11 cellular contexts compared by ENCODE assay signal in the genomic region with DNA sequence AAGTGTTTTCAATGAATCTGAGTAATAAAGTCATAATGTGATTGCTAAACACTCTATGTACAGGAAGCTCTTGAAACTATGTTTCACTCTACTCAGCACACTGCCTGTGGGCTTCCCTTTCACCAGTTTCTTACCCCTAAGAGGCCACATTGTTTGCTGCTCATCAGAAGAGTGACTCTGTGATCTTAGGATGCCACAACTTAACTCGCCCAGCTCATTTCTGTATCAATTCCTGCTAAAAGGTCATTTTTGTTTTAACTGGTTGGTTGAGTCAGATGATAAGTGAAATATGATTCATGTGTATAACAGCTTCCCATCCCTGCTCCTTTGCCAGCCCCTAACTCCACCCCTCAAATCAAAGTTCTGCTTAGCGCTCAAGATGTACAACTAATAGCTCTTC. TPM values are rescaled to one million over a fixed set of nuclear protein-coding genes. Genes with fewer than 3 reads are reported as not detected.
DNase-seq lines count a peak whose midpoint lies in the region; ATAC-seq, FAIRE-seq and TF ChIP-seq lines count a peak whose summit lies in the region.
"Had no signal": no experiment of that assay in that cellular context is flagged by ENCODE, and none has a peak within 500 bp of the region (broad histone marks: within the 10 kb centered on the region; RNA-seq: fewer than 3 reads in every experiment).

No MANE protein-coding gene starts in this region.

- POLR2A ChIA-PET in naive thymus-derived CD8-positive, alpha-beta T cell (lab: Charles Lee): interaction anchor here (1.0 kb wide), 2 partner anchors 10 to 17 kb away, joined by 3 to 7 read pairs; a partner anchor contains a TSS

- no peaks in the 10 kb centered on the region for H3K36me3 Mint-ChIP-seq in naive thymus-derived CD8-positive, alpha-beta T cell

- peak overlapping the region in 1 of 10 donors; percentile 32 for H3K27ac Mint-ChIP-seq in naive thymus-derived CD8-positive, alpha-beta T cell

- peaks cover 0 to 6% (median 0%) of the 10 kb centered on the region in 4 donors for H3K4me1 Mint-ChIP-seq in naive thymus-derived CD8-positive, alpha-beta T cell

- ATAC-seq in GM18907 (IDR thresholded peaks at IDR 0.05; ENCODE audit: unreplicated experiment) (peak; percentile 97), GM21825 (IDR thresholded peaks at IDR 0.05; ENCODE audit: unreplicated experiment) (peak; percentile 96), HG03575 (IDR thresholded peaks at IDR 0.05; ENCODE audit: extremely low read depth, insufficient number of reproducible peaks, low FRiP score, unreplicated experiment) (peak; percentile 94), left lung (peak; percentile 84)
- ATAC-seq in naive thymus-derived CD8-positive, alpha-beta T cell: no peak

- peaks cover 3 to 15% (median 12%) of the 10 kb centered on the region in 5 donors for H3K27me3 Mint-ChIP-seq in naive thymus-derived CD8-positive, alpha-beta T cell

- H3K27me3 ChIP-seq in left lung: peaks cover 0 to 3% of the 10 kb centered on the region in 2 donors
- H3K27me3 ChIP-seq in esophagus muscularis mucosa: peaks cover 0 to 6% (median 2%) of the 10 kb centered on the region in 4 donors

- TF ChIP-seq POLR2A in esophagus muscularis mucosa (IDR thresholded peaks at IDR 0.05; ENCODE audit: low read depth): no peak

- TF ChIP-seq CTCF in left lung (IDR thresholded peaks at IDR 0.05) (no peak), esophagus muscularis mucosa (IDR thresholded peaks at IDR 0.05) (no peak)

- H3K9me3 ChIP-seq in left lung (no peaks in the 10 kb centered on the region), esophagus muscularis mucosa (no peaks in the 10 kb centered on the region)

- H3K27ac ChIP-seq in left lung (no peak overlapping the region), esophagus muscularis mucosa (replicated peaks in 1 of 4) (no peak overlapping the region)

- intact Hi-C loops in left lung (cut with DNase I): no loop called here
- intact Hi-C loops in esophagus muscularis mucosa (cut with DNase I): no loop called here

- H3K36me3 ChIP-seq in left lung: no peaks in the 10 kb centered on the region
- no peaks in the 10 kb centered on the region for H3K36me3 ChIP-seq in esophagus muscularis mucosa

- no peak for FAIRE-seq in urothelium cell line (lab: Jason Lieb, UNC)

- no peak for TF ChIP-seq EP300 in esophagus muscularis mucosa (IDR thresholded peaks at IDR 0.05)

- H3K4me1 ChIP-seq in left lung: no peaks in the 10 kb centered on the region
- H3K4me1 ChIP-seq in esophagus muscularis mucosa: no peaks in the 10 kb centered on the region

- H3K4me3 ChIP-seq in left lung (no peak overlapping the region), esophagus muscularis mucosa (no peak overlapping the region)

- 66% methylated on average over 2 of the region's 2 CpGs for WGBS in esophagus muscularis mucosa

- DNase-seq in left lung: no peak
- no peak for DNase-seq in naive thymus-derived CD8-positive, alpha-beta T cell
- DNase-seq in esophagus muscularis mucosa (ENCODE audit: extremely low spot score): no peak
- no peak for DNase-seq in urothelium cell line (ENCODE audit: low spot score)
- DNase-seq in glomerular visceral epithelial cell (ENCODE audit: extremely low spot score): no peak
- DNase-seq: activated gamma-delta T cell treated with Interleukin-2 at 50 U/mL for 16 hours, NCI-H345 had no signal

- H3K4me3 Mint-ChIP-seq in naive thymus-derived CD8-positive, alpha-beta T cell: no peak overlapping the region

- H3K9me3 Mint-ChIP-seq in naive thymus-derived CD8-positive, alpha-beta T cell: no peaks in the 10 kb centered on the region

RNA-seq across cellular contexts. Expression of a gene that starts 9.8 kb away (rescaled TPM):
- total RNA-seq in left lung (10 to 100 TPM; 20.2 to 29.0 TPM), esophagus muscularis mucosa (10 to 100 TPM; 26.1 to 36.2 (median 31.0) TPM)
- total RNA-seq in naive thymus-derived CD8-positive, alpha-beta T cell: 10 to 100 TPM; 19.6 to 26.6 TPM
- polyA plus RNA-seq in naive thymus-derived CD8-positive, alpha-beta T cell: 10 to 100 TPM; 70.7 to 95.2 (median 86.3) TPM

RNA-seq across cellular contexts. Expression of a gene that starts 17.0 kb away (rescaled TPM):
- total RNA-seq in left lung (1 to 10 TPM in 1 of 2 donors, under 1 TPM in 1; 0.94 to 1.3 TPM), esophagus muscularis mucosa (under 1 TPM in 1 of 4 donors, not detected in 3; 0.11 TPM)
- 1 to 10 TPM; 3.9 to 4.8 TPM for total RNA-seq in naive thymus-derived CD8-positive, alpha-beta T cell
- polyA plus RNA-seq in naive thymus-derived CD8-positive, alpha-beta T cell: 1 to 10 TPM; 1.0 to 2.5 (median 1.7) TPM
- total RNA-seq: skeletal muscle tissue had no signal

Comparison
In these comparisons a context has a peak if more than half of its experiments do, and no peak if none do; other contexts are left out.
1. ATAC-seq: peak in GM18907 (single experiment), GM21825 (single experiment), HG03575 (single experiment) and left lung (single experiment); none in naive thymus-derived CD8-positive, alpha-beta T cell (0 of 2).